In the genomic region with DNA sequence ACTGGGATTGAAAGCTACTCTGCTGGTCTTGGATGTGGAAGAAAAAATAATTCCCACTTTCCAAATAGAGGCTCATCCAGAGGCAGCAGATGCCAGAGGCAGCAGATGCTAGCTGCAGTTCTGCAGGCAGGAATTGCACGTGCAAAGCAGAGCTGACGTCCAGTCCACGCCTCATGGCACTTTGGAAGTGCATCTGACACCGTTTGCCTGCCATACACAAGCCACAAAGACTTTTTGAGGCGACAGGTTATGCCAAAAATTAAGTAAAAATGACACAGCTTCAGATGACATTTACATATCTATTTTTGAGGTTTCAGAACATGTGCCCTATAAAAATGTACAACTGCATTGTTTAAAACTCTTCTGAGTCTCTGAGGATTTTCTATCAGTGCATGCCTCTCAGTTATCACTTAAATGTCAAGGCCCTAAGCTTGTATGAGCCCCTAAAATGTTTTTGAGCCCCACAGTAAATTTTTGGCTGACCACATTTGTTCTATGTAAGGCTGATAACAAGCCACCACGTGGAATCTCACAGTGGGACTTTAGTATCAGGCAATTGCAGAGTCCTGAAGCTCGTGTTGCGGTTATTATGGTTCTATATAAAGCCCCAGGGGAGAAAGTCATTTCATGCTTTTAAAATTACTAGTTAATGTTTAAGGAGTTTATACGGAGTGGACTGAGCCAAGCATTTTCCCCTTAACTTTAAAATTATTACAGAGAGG, we compare ENCODE assay signal across 8 cellular contexts.
DNase-seq lines count a peak whose midpoint lies in the region; ATAC-seq and TF ChIP-seq lines count a peak whose summit lies in the region.

No MANE protein-coding gene starts in this region.

- TF ChIP-seq POLR2A in stomach (IDR thresholded peaks at IDR 0.05) (no peak), adrenal gland (IDR thresholded peaks at IDR 0.05) (no peak), Peyer's patch (IDR thresholded peaks at IDR 0.05) (no peak)

- TF ChIP-seq EP300 in stomach (IDR thresholded peaks at IDR 0.05): no peak

- peak; percentile 66 for ATAC-seq in GM21526 (IDR thresholded peaks at IDR 0.05; ENCODE audit: low FRiP score, unreplicated experiment)

- TF ChIP-seq CTCF in GM10266 (IDR thresholded peaks at IDR 0.05; ENCODE audit: control insufficient read depth, insufficient read depth, low read depth, missing control alignments) (no peak), colonic mucosa (IDR thresholded peaks at IDR 0.05) (no peak), stomach (IDR thresholded peaks at IDR 0.05) (no peak), adrenal gland (IDR thresholded peaks at IDR 0.05) (no peak), Peyer's patch (IDR thresholded peaks at IDR 0.05) (no peak)

- H3K9me3 ChIP-seq in colonic mucosa (no peaks in the 10 kb centered on the region), stomach (no peaks in the 10 kb centered on the region), adrenal gland (replicated peaks in 1 of 3) (no peaks in the 10 kb centered on the region), Peyer's patch (no peaks in the 10 kb centered on the region)

- H3K27me3 ChIP-seq in colonic mucosa (no peaks in the 10 kb centered on the region), stomach (no peaks in the 10 kb centered on the region), adrenal gland (no peaks in the 10 kb centered on the region), Peyer's patch (no peaks in the 10 kb centered on the region)

- 61 to 74% (median 67%) methylated on average over 9 of the region's 9 CpGs for WGBS in stomach, 5 donors
- 76 to 86% (median 79%) methylated on average over 9 of the region's 9 CpGs for whole genome bisulfite sequencing in adrenal gland, 4 donors

- peak overlapping the region; percentile 45 for H3K4me3 ChIP-seq in Jurkat, Clone E6-1 (ENCODE audit: low read length)
- H3K4me3 ChIP-seq in colonic mucosa (no peak overlapping the region), stomach (no peak overlapping the region), adrenal gland (no peak overlapping the region), Peyer's patch (no peak overlapping the region)

- intact Hi-C loops in colonic mucosa (cut with DNase I) (no loop called here), stomach (cut with DNase I; ENCODE audit: low total_unique reads) (no loop called here), adrenal gland (cut with DNase I) (no loop called here)

- H3K36me3 ChIP-seq in colonic mucosa: no peaks in the 10 kb centered on the region
- H3K36me3 ChIP-seq in stomach: no peaks in the 10 kb centered on the region
- H3K36me3 ChIP-seq in adrenal gland (replicated peaks in 1 of 2): no peaks in the 10 kb centered on the region
- H3K36me3 ChIP-seq in Peyer's patch: no peaks in the 10 kb centered on the region

- H3K4me1 ChIP-seq in colonic mucosa: peaks cover 6% of the 10 kb centered on the region
- H3K4me1 ChIP-seq in stomach: peaks cover 3 to 55% (median 26%) of the 10 kb centered on the region in 4 donors
- peaks cover 11 to 36% of the 10 kb centered on the region in 2 donors for H3K4me1 ChIP-seq in adrenal gland (replicated peaks in 1 of 2)
- H3K4me1 ChIP-seq in Peyer's patch: peaks cover 0 to 21% (median 0%) of the 10 kb centered on the region in 4 donors

- peak overlapping the region; percentile 0 for H3K27ac ChIP-seq in colonic mucosa
- H3K27ac ChIP-seq in stomach: peak overlapping the region in 3 of 5 donors; percentile 71 to 74 (median 74)
- H3K27ac ChIP-seq in adrenal gland: peak overlapping the region in 2 of 5 donors; percentile 27 to 58
- peak overlapping the region in 2 of 4 donors; percentile 4 to 25 for H3K27ac ChIP-seq in Peyer's patch

- DNase-seq in GM10266 (ENCODE audit: extremely low spot score) (peak; percentile 17), colonic mucosa (peak; percentile 30), stomach (no peak), adrenal gland (no peak), Peyer's patch (no peak)
- peak; percentile 99 for DNase-seq in Jurkat, Clone E6-1 (ENCODE audit: low read depth, low spot score)
- no peak for DNase-seq in activated naive CD4-positive, alpha-beta T cell (lab: John Stamatoyannopoulos, UW)

- no peak overlapping the region for H3K9ac ChIP-seq in colonic mucosa (ENCODE audit: low read depth in 2 of 2, low read length in 2 of 2)

Comparison
In these comparisons a context has a peak if more than half of its experiments do, and no peak if none do; other contexts are left out.
1. DNase-seq: peak in GM10266 (single experiment), Jurkat, Clone E6-1 (single experiment) and colonic mucosa (single experiment); none in stomach (single experiment), adrenal gland (0 of 7), Peyer's patch (0 of 3) and activated naive CD4-positive, alpha-beta T cell (0 of 4).